27 cellular contexts compared by ENCODE assay signal in genomic region chr7:133026210-133026859, GRCh38.
"Had no signal": no experiment of that assay in that cellular context is flagged by ENCODE, and none has a peak within 500 bp of the region (broad histone marks: within the 10 kb centered on the region; RNA-seq: fewer than 3 reads in every experiment).

No MANE protein-coding gene starts in this region.

- DNase-seq: stimulated activated CD4-positive, alpha-beta T cell treated with anti-CD3 and anti-CD28 coated beads, Interleukin-2, amount 100 ng/mL, for 48 hours; stimulated activated CD4-positive, alpha-beta T cell treated with anti-CD3 and anti-CD28 coated beads, Interleukin-4, amount 100 ng/mL, for 1 hour; stimulated activated CD4-positive, alpha-beta T cell treated with anti-CD3 and anti-CD28 coated beads, Interleukin-4, amount 100 ng/mL, for 24 hours; stimulated activated CD4-positive, alpha-beta T cell treated with anti-CD3 and anti-CD28 coated beads, Interleukin-4, amount 100 ng/mL, for 4 hours; stimulated activated CD8-positive, alpha-beta memory T cell treated with anti-CD3 and anti-CD28 coated beads, Interleukin-4, amount 100 ng/mL, for 48 hours; stimulated activated naive B cell treated with anti-CD40 and anti-IgM and Interleukin-4, amounts not matched to agents 10 μg/mL and 1 μg/mL and 100 μg/mL, for 72 hours; stimulated activated naive CD4-positive, alpha-beta T cell; stimulated activated naive CD4-positive, alpha-beta T cell treated with Interleukin-2 at 50 U/mL for 16 hours; stimulated activated naive CD8-positive, alpha-beta T cell treated with anti-CD3 and anti-CD28 coated beads, Interleukin-15, amount 100 ng/mL, for 72 hours; stimulated activated naive CD8-positive, alpha-beta T cell treated with anti-CD3 and anti-CD28 coated beads, Interleukin-15, Interleukin-2, amounts not matched to agents 100 U/mL and 50 U/mL, for 24 hours; stomach; substantia nigra; testis; thyroid gland; tibial artery; transverse colon; trophoblast cell; upper lobe of left lung; upper lobe of right lung; uterus had no signal

- H3K27me3 ChIP-seq: stomach, suprapubic skin, testis, thyroid gland, tibial artery, tibial nerve, transverse colon, upper lobe of left lung, upper lobe of right lung, uterus, vagina had no signal

- H3K36me3 ChIP-seq: suprapubic skin, thoracic aorta, thyroid gland, tibial nerve, transverse colon, upper lobe of left lung, upper lobe of right lung, uterus, vagina had no signal

- H3K27ac ChIP-seq: stomach, suprapubic skin, testis, thoracic aorta, thyroid gland, tibial artery, tibial nerve, transverse colon, upper lobe of left lung, upper lobe of right lung, uterus, vagina had no signal

- H3K9me3 ChIP-seq: stomach, suprapubic skin, testis, thoracic aorta, thyroid gland, tibial artery, upper lobe of left lung, upper lobe of right lung, uterus, vagina had no signal

- H3K4me1 ChIP-seq: testis, transverse colon, uterus had no signal

- ATAC-seq: stimulated activated effector memory CD8-positive, alpha-beta T cell treated with anti-CD3 and anti-CD28 coated beads, Interleukin-12 subunit alpha, Interleukin-12 subunit beta, amount 100 ng/mL, for 72 hours; stimulated activated memory B cell treated with anti-CD40 and anti-IgM and Interleukin-4, amounts not matched to agents 10 μg/mL and 1 μg/mL and 100 μg/mL, for 72 hours; stimulated activated naive B cell treated with anti-CD40 and anti-IgM and Interleukin-4, amounts not matched to agents 10 μg/mL and 1 μg/mL and 100 μg/mL, for 72 hours; stimulated activated naive CD8-positive, alpha-beta T cell treated with anti-CD3 and anti-CD28 coated beads, Interleukin-15, amount 100 ng/mL, for 72 hours; stimulated activated naive CD8-positive, alpha-beta T cell treated with anti-CD3 and anti-CD28 coated beads, Interleukin-15, Interleukin-2, amounts not matched to agents 100 U/mL and 50 U/mL, for 24 hours; upper lobe of right lung had no signal

- FAIRE-seq: urothelium cell line had no signal

- H3K4me3 ChIP-seq: stomach, suprapubic skin, testis, thoracic aorta, thyroid gland, tibial artery, tibial nerve, transverse colon, upper lobe of left lung, upper lobe of right lung, uterus, vagina had no signal
